In the genomic region with DNA sequence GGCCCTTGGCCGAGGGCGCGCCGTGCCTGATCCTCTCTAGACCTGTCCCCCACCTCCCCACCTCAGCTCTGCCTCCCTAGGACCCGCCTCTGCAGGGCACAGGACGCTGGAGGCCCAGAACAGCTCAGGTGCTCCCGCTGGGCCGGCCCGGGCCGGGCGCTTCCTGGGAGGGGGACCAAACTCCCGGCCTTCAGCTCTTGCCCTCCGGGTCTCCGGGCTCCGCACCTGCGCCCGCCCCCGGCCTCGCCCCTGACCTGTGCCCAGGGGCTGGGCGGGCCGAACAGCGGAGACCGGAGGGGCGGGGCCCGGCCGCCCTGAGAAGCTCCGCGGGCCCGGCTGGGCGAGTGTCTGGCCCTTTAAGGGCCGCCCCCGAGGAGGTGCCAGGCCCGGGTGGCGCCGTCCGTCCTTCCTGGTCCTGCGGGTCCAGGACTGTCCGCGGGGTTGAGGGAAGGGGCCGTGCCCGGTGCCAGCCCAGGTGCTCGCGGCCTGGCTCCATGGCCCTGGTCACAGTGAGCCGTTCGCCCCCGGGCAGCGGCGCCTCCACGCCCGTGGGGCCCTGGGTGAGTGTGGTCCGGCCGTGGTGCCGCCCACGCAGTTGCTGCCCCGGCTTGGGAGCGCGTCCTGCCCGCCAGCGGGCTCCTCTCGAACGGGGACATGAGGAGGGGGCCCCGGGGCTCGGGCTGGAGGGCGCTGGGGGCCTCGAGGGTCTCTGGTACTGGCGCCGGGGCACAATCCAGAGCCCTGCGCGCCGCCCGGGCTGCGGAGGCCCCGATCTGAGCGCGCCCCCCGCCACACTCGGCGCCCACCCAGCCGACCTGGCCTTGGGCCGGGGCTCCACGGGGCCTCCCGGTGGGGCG, we compare ENCODE assay signal across 1 cellular context.
A peak's percentile ranks its signal among the peaks of the same experiment; 100 is the strongest.
TF ChIP-seq lines count a peak whose summit lies in the region.

A gene with protein sequence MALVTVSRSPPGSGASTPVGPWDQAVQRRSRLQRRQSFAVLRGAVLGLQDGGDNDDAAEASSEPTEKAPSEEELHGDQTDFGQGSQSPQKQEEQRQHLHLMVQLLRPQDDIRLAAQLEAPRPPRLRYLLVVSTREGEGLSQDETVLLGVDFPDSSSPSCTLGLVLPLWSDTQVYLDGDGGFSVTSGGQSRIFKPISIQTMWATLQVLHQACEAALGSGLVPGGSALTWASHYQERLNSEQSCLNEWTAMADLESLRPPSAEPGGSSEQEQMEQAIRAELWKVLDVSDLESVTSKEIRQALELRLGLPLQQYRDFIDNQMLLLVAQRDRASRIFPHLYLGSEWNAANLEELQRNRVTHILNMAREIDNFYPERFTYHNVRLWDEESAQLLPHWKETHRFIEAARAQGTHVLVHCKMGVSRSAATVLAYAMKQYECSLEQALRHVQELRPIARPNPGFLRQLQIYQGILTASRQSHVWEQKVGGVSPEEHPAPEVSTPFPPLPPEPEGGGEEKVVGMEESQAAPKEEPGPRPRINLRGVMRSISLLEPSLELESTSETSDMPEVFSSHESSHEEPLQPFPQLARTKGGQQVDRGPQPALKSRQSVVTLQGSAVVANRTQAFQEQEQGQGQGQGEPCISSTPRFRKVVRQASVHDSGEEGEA (plus strand): TSS at position 399 of the 857 bp plus-strand sequence. CDS start 96 bp downstream, at position 495.

TF ChIP-seq in HepG2, 621 proteins besides CTCF, POLR2A, EP300 and RAD21 (continued from another document and continues in another):
- TF ChIP-seq, protein P1, sequence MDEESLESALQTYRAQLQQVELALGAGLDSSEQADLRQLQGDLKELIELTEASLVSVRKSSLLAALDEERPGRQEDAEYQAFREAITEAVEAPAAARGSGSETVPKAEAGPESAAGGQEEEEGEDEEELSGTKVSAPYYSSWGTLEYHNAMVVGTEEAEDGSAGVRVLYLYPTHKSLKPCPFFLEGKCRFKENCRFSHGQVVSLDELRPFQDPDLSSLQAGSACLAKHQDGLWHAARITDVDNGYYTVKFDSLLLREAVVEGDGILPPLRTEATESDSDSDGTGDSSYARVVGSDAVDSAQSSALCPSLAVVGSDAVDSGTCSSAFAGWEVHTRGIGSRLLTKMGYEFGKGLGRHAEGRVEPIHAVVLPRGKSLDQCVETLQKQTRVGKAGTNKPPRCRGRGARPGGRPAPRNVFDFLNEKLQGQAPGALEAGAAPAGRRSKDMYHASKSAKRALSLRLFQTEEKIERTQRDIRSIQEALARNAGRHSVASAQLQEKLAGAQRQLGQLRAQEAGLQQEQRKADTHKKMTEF (CRISPR knock-in tag; IDR thresholded peaks at IDR 0.05), result peak; percentile 44; the same call in 1 of the 2 replicates
- TF ChIP-seq, protein P2, sequence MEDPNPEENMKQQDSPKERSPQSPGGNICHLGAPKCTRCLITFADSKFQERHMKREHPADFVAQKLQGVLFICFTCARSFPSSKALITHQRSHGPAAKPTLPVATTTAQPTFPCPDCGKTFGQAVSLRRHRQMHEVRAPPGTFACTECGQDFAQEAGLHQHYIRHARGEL (CRISPR knock-in tag; IDR thresholded peaks at IDR 0.05), result no peak
- TF ChIP-seq ZMYM2 (CRISPR knock-in tag; IDR thresholded peaks at IDR 0.05) (no peak), CBX5 (CRISPR knock-in tag; IDR thresholded peaks at IDR 0.05; ENCODE audit: borderline replicate concordance) (no peak), CCDC6 (CRISPR knock-in tag; IDR thresholded peaks at IDR 0.05) (no peak), FLYWCH1 (CRISPR knock-in tag; IDR thresholded peaks at IDR 0.05) (no peak), ZNF292 (CRISPR knock-in tag; IDR thresholded peaks at IDR 0.05; ENCODE audit: borderline replicate concordance, low read depth) (no peak), JUND (CRISPR knock-in tag; IDR thresholded peaks at IDR 0.05) (no peak), BCL6 (CRISPR knock-in tag; IDR thresholded peaks at IDR 0.05) (no peak; the same call in 1 of the 2 replicates), HOXA7 (CRISPR knock-in tag; IDR thresholded peaks at IDR 0.05) (no peak), ZNF510 (CRISPR knock-in tag; IDR thresholded peaks at IDR 0.05; ENCODE audit: low read depth) (no peak), SCMH1 (CRISPR knock-in tag; IDR thresholded peaks at IDR 0.05; ENCODE audit: borderline replicate concordance) (no peak), ZNF501 (CRISPR knock-in tag; IDR thresholded peaks at IDR 0.05) (peak; percentile 65; the same call in 1 of the 2 replicates), TCF7 (IDR thresholded peaks at IDR 0.05; ENCODE audit: low read depth) (no peak), ZNF615 (CRISPR knock-in tag; IDR thresholded peaks at IDR 0.05; ENCODE audit: borderline replicate concordance) (no peak), KDM4B (CRISPR knock-in tag; IDR thresholded peaks at IDR 0.05) (no peak), PCBP1 (IDR thresholded peaks at IDR 0.05; ENCODE audit: borderline replicate concordance, low read depth, low read length) (no peak), GATAD1 (CRISPR knock-in tag; IDR thresholded peaks at IDR 0.05) (no peak), ZNF720 (CRISPR knock-in tag; IDR thresholded peaks at IDR 0.05) (no peak), RAD51 (IDR thresholded peaks at IDR 0.05; ENCODE audit: borderline replicate concordance) (no peak), SETDB1 (CRISPR knock-in tag; IDR thresholded peaks at IDR 0.05; ENCODE audit: borderline replicate concordance) (no peak), CAMTA2 (CRISPR knock-in tag; IDR thresholded peaks at IDR 0.05; ENCODE audit: borderline replicate concordance) (no peak; the same call in 1 of the 2 replicates), PHF5A (CRISPR knock-in tag; IDR thresholded peaks at IDR 0.05; ENCODE audit: low read depth, unreplicated experiment) (no peak), ZFYVE20 (CRISPR knock-in tag; IDR thresholded peaks at IDR 0.05; ENCODE audit: borderline replicate concordance, low read depth) (no peak), ZNF251 (CRISPR knock-in tag; IDR thresholded peaks at IDR 0.05) (no peak), ZNF333 (CRISPR knock-in tag; IDR thresholded peaks at IDR 0.05; ENCODE audit: borderline replicate concordance) (no peak), RFXAP (CRISPR knock-in tag; IDR thresholded peaks at IDR 0.05; ENCODE audit: borderline replicate concordance) (no peak), ZNF543 (CRISPR knock-in tag; IDR thresholded peaks at IDR 0.05) (no peak; the same call in 1 of the 2 replicates), SAFB2 (CRISPR knock-in tag; IDR thresholded peaks at IDR 0.05; ENCODE audit: borderline replicate concordance, low read depth) (peak; percentile 86; the same call in 1 of the 2 replicates), THAP11 (CRISPR knock-in tag; IDR thresholded peaks at IDR 0.05) (peak; percentile 32; the same call in 1 of the 2 replicates), ISL2 (CRISPR knock-in tag; IDR thresholded peaks at IDR 0.05) (no peak; the same call in 1 of the 2 replicates), ZNF253 (CRISPR knock-in tag; IDR thresholded peaks at IDR 0.05; ENCODE audit: borderline replicate concordance) (no peak), ELF4 (CRISPR knock-in tag; IDR thresholded peaks at IDR 0.05; ENCODE audit: borderline replicate concordance) (no peak), RBM22 (optimal IDR thresholded peaks at IDR 0.05; ENCODE audit: low read length) (no peak), MYNN (CRISPR knock-in tag; IDR thresholded peaks at IDR 0.05; ENCODE audit: low read depth) (no peak), HNRNPH1 (optimal IDR thresholded peaks at IDR 0.05; ENCODE audit: low read depth, low read length) (no peak), MEIS2 (CRISPR knock-in tag; IDR thresholded peaks at IDR 0.05) (no peak), SNRNP70 (IDR thresholded peaks at IDR 0.05; ENCODE audit: low read depth, low read length) (no peak), ZFP90 (CRISPR knock-in tag; IDR thresholded peaks at IDR 0.05; ENCODE audit: borderline replicate concordance) (no peak), ZNF136 (CRISPR knock-in tag; IDR thresholded peaks at IDR 0.05; ENCODE audit: low read depth) (no peak), ETV6 (CRISPR knock-in tag; conservative IDR thresholded peaks at IDR 0.05) (no peak), ZNF556 (CRISPR knock-in tag; IDR thresholded peaks at IDR 0.05; ENCODE audit: borderline replicate concordance) (0 out of 2 replicates have a peak, but pooled peaks have one; percentile 69), HNRNPUL1 (IDR thresholded peaks at IDR 0.05; ENCODE audit: low read depth, low read length) (no peak), TBP (CRISPR knock-in tag; IDR thresholded peaks at IDR 0.05) (no peak)
- TF ChIP-seq, protein P3, sequence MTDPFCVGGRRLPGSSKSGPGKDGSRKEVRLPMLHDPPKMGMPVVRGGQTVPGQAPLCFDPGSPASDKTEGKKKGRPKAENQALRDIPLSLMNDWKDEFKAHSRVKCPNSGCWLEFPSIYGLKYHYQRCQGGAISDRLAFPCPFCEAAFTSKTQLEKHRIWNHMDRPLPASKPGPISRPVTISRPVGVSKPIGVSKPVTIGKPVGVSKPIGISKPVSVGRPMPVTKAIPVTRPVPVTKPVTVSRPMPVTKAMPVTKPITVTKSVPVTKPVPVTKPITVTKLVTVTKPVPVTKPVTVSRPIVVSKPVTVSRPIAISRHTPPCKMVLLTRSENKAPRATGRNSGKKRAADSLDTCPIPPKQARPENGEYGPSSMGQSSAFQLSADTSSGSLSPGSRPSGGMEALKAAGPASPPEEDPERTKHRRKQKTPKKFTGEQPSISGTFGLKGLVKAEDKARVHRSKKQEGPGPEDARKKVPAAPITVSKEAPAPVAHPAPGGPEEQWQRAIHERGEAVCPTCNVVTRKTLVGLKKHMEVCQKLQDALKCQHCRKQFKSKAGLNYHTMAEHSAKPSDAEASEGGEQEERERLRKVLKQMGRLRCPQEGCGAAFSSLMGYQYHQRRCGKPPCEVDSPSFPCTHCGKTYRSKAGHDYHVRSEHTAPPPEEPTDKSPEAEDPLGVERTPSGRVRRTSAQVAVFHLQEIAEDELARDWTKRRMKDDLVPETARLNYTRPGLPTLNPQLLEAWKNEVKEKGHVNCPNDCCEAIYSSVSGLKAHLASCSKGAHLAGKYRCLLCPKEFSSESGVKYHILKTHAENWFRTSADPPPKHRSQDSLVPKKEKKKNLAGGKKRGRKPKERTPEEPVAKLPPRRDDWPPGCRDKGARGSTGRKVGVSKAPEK (CRISPR knock-in tag; IDR thresholded peaks at IDR 0.05; ENCODE audit: borderline replicate concordance), result no peak
- TF ChIP-seq, protein P4, sequence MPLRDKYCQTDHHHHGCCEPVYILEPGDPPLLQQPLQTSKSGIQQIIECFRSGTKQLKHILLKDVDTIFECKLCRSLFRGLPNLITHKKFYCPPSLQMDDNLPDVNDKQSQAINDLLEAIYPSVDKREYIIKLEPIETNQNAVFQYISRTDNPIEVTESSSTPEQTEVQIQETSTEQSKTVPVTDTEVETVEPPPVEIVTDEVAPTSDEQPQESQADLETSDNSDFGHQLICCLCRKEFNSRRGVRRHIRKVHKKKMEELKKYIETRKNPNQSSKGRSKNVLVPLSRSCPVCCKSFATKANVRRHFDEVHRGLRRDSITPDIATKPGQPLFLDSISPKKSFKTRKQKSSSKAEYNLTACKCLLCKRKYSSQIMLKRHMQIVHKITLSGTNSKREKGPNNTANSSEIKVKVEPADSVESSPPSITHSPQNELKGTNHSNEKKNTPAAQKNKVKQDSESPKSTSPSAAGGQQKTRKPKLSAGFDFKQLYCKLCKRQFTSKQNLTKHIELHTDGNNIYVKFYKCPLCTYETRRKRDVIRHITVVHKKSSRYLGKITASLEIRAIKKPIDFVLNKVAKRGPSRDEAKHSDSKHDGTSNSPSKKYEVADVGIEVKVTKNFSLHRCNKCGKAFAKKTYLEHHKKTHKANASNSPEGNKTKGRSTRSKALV (CRISPR knock-in tag; IDR thresholded peaks at IDR 0.05), result 0 out of 2 replicates have a peak, but pooled peaks have one; percentile 19
- TF ChIP-seq, protein P5, sequence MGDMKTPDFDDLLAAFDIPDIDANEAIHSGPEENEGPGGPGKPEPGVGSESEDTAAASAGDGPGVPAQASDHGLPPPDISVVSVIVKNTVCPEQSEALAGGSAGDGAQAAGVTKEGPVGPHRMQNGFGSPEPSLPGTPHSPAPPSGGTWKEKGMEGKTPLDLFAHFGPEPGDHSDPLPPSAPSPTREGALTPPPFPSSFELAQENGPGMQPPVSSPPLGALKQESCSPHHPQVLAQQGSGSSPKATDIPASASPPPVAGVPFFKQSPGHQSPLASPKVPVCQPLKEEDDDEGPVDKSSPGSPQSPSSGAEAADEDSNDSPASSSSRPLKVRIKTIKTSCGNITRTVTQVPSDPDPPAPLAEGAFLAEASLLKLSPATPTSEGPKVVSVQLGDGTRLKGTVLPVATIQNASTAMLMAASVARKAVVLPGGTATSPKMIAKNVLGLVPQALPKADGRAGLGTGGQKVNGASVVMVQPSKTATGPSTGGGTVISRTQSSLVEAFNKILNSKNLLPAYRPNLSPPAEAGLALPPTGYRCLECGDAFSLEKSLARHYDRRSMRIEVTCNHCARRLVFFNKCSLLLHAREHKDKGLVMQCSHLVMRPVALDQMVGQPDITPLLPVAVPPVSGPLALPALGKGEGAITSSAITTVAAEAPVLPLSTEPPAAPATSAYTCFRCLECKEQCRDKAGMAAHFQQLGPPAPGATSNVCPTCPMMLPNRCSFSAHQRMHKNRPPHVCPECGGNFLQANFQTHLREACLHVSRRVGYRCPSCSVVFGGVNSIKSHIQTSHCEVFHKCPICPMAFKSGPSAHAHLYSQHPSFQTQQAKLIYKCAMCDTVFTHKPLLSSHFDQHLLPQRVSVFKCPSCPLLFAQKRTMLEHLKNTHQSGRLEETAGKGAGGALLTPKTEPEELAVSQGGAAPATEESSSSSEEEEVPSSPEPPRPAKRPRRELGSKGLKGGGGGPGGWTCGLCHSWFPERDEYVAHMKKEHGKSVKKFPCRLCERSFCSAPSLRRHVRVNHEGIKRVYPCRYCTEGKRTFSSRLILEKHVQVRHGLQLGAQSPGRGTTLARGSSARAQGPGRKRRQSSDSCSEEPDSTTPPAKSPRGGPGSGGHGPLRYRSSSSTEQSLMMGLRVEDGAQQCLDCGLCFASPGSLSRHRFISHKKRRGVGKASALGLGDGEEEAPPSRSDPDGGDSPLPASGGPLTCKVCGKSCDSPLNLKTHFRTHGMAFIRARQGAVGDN (CRISPR knock-in tag; IDR thresholded peaks at IDR 0.05), result peak; percentile 64
- TF ChIP-seq, protein P6, sequence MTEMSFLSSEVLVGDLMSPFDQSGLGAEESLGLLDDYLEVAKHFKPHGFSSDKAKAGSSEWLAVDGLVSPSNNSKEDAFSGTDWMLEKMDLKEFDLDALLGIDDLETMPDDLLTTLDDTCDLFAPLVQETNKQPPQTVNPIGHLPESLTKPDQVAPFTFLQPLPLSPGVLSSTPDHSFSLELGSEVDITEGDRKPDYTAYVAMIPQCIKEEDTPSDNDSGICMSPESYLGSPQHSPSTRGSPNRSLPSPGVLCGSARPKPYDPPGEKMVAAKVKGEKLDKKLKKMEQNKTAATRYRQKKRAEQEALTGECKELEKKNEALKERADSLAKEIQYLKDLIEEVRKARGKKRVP (CRISPR knock-in tag; IDR thresholded peaks at IDR 0.05), result no peak
- TF ChIP-seq, protein P7, sequence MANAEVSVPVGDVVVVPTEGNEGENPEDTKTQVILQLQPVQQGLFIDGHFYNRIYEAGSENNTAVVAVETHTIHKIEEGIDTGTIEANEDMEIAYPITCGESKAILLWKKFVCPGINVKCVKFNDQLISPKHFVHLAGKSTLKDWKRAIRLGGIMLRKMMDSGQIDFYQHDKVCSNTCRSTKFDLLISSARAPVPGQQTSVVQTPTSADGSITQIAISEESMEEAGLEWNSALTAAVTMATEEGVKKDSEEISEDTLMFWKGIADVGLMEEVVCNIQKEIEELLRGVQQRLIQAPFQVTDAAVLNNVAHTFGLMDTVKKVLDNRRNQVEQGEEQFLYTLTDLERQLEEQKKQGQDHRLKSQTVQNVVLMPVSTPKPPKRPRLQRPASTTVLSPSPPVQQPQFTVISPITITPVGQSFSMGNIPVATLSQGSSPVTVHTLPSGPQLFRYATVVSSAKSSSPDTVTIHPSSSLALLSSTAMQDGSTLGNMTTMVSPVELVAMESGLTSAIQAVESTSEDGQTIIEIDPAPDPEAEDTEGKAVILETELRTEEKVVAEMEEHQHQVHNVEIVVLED (CRISPR knock-in tag; IDR thresholded peaks at IDR 0.05; ENCODE audit: borderline replicate concordance), result no peak
